Comparison of ENCODE assay signal across 17 cellular contexts in genomic region chr15:40957041-40957555, GRCh38. TPM values are rescaled to one million over a fixed set of nuclear protein-coding genes. Genes with fewer than 3 reads are reported as not detected.
A peak's percentile ranks its signal among the peaks of the same experiment; 100 is the strongest.
DNase-seq lines count a peak whose midpoint lies in the region; ATAC-seq, FAIRE-seq and TF ChIP-seq lines count a peak whose summit lies in the region.
"Had no signal": no experiment of that assay in that cellular context is flagged by ENCODE, and none has a peak within 500 bp of the region (broad histone marks: within the 10 kb centered on the region; RNA-seq: fewer than 3 reads in every experiment).

No MANE protein-coding gene starts in this region.

- no peak overlapping the region for H4K5ac ChIP-seq in H1 (ENCODE audit: insufficient read length, low read depth, low read length)

- TF ChIP-seq POLR2A in GM18505 (IDR thresholded peaks at IDR 0.05; ENCODE audit: borderline replicate concordance, extremely low read depth, insufficient read depth, insufficient read length) (peak; percentile 6), H1 (IDR thresholded peaks at IDR 0.05; ENCODE audit: control extremely low read depth in 1 of 2, low read depth in 2 of 2, low read length in 2 of 2) (no peak; a peak in 1 of 3 replicates), prostate gland (IDR thresholded peaks at IDR 0.05) (no peak)

- H3K27me3 ChIP-seq in AG04450 (ENCODE audit: control insufficient read depth, insufficient read depth, low read length) (no peaks in the 10 kb centered on the region), H1 (replicated peaks in 1 of 4; ENCODE audit: control insufficient read depth in 3 of 4, extremely low read depth in 1 of 4, insufficient read depth in 3 of 4, low read length in 3 of 4) (no peaks in the 10 kb centered on the region), prostate gland (replicated peaks; ENCODE audit: insufficient read depth) (no peaks in the 10 kb centered on the region), foreskin keratinocyte (no peaks in the 10 kb centered on the region)
- H3K27me3 ChIP-seq: suprapubic skin had no signal

- no peak overlapping the region for H3K23ac ChIP-seq in H1 (ENCODE audit: insufficient read length)

- TF ChIP-seq CTCF in AG04450 (IDR thresholded peaks at IDR 0.05; ENCODE audit: low read depth, low read length) (no peak), H1 (IDR thresholded peaks at IDR 0.05; ENCODE audit: control extremely low read depth in 1 of 3, insufficient read depth in 1 of 3, low read depth in 1 of 3, low read length in 3 of 3) (no peak), prostate gland (IDR thresholded peaks at IDR 0.05) (no peak), foreskin keratinocyte (conservative IDR thresholded peaks at IDR 0.05) (no peak)

- peaks cover 10% of the 10 kb centered on the region for H3K23me2 ChIP-seq in H1 (ENCODE audit: low read depth, low read length)

- no peak overlapping the region for H2BK12ac ChIP-seq in H1 (ENCODE audit: low read depth, low read length)

- no peak overlapping the region for H2BK15ac ChIP-seq in H1 (ENCODE audit: low read length)

- TF ChIP-seq EP300 in H1 (IDR thresholded peaks at IDR 0.05; ENCODE audit: borderline replicate concordance in 1 of 2, low read depth in 2 of 2, low read length in 2 of 2): no peak

- H4K91ac ChIP-seq in H1 (replicated peaks; ENCODE audit: insufficient read length, low read length): no peak overlapping the region

- no peaks in the 10 kb centered on the region; the same call in 1 of the 2 replicates for H3K79me1 ChIP-seq in H1 (ENCODE audit: low read depth, low read length)

- H2BK120ac ChIP-seq in H1 (replicated peaks; ENCODE audit: low read depth, low read length): no peak overlapping the region

- no peak overlapping the region for H2AFZ ChIP-seq in H1 (ENCODE audit: low read length)

- CTCF ChIA-PET in AG04450 (lab: Charles Lee): interaction anchor here (0.6 to 1.3 kb wide), 2 partner anchors 15 to 362 kb away, joined by 3 to 10 read pairs; no protein-coding TSS in a partner anchor
- CTCF ChIA-PET in H1 (lab: Charles Lee; ENCODE audit: partially characterized antibody): interaction anchor here (1.1 to 4.7 kb wide), 5 partner anchors 15 to 62 kb away, joined by 3 to 48 read pairs (median 13); partner anchors contain the start of gene DLL4

- peak overlapping the region; percentile 31 for H3K27ac ChIP-seq in AG04450 (ENCODE audit: low read depth, low read length)
- H3K27ac ChIP-seq in H1 (ENCODE audit: low read depth, low read length): no peak overlapping the region
- peak overlapping the region; percentile 3 to 51 for H3K27ac ChIP-seq in prostate gland
- no peak overlapping the region for H3K27ac ChIP-seq in foreskin keratinocyte
- H3K27ac ChIP-seq: suprapubic skin had no signal

- peaks cover 0 to 12% of the 10 kb centered on the region in 2 experiments for H4K20me1 ChIP-seq in H1 (replicated peaks in 1 of 2; ENCODE audit: control insufficient read depth in 1 of 2, insufficient read depth in 2 of 2, low read length in 2 of 2)

- H3K36me3 ChIP-seq in H1 (ENCODE audit: control insufficient read depth in 2 of 4, insufficient read depth in 4 of 4, low read length in 3 of 4) (peaks cover 8 to 33% (median 12%) of the 10 kb centered on the region in 4 experiments), prostate gland (no peaks in the 10 kb centered on the region)
- H3K36me3 ChIP-seq: suprapubic skin had no signal

- H3K79me2 ChIP-seq in H1 (ENCODE audit: control insufficient read depth in 1 of 2, insufficient read depth in 2 of 2, low read length in 2 of 2): peaks cover 0 to 28% of the 10 kb centered on the region in 2 experiments; a peak in 2 of 4 replicates

- no peak overlapping the region for H2AK5ac ChIP-seq in H1 (ENCODE audit: low read depth, low read length)

- no peak for TF ChIP-seq RAD21 in H1 (IDR thresholded peaks at IDR 0.05 in 1 of 2, conservative IDR thresholded peaks at IDR 0.05 in 1 of 2; ENCODE audit: low read depth in 2 of 2, low read length in 2 of 2)

- H3K4me3 ChIP-seq in AG04450 (ENCODE audit: low read depth, low read length) (peak overlapping the region; percentile 95), H1 (ENCODE audit: extremely low read depth in 1 of 4, insufficient read depth in 2 of 4, low read depth in 3 of 4, low read length in 4 of 4) (no peak overlapping the region), prostate gland (no peak overlapping the region)
- H3K4me3 ChIP-seq: suprapubic skin had no signal

- H3K14ac ChIP-seq in H1 (ENCODE audit: insufficient read length): no peak overlapping the region

- peaks cover 1 to 11% (median 8%) of the 10 kb centered on the region in 4 experiments; a peak in 6 of 7 replicates for H3K4me1 ChIP-seq in H1 (replicated peaks in 1 of 4; ENCODE audit: control insufficient read depth in 3 of 4, insufficient read depth in 4 of 4, low read length in 3 of 4)
- peaks cover 5% of the 10 kb centered on the region for H3K4me1 ChIP-seq in prostate gland (replicated peaks)
- H3K4me1 ChIP-seq in foreskin keratinocyte: no peaks in the 10 kb centered on the region

- ATAC-seq in GM18505 (IDR thresholded peaks at IDR 0.05; ENCODE audit: unreplicated experiment) (no peak), HG02981 (IDR thresholded peaks at IDR 0.05; ENCODE audit: unreplicated experiment) (no peak), foreskin keratinocyte (no peak)

- H3K4me2 ChIP-seq in H1 (ENCODE audit: insufficient read depth in 1 of 2, low read depth in 2 of 2, low read length in 2 of 2): no peak overlapping the region; a peak in 1 of 4 replicates

- no peak overlapping the region for H3K56ac ChIP-seq in H1 (replicated peaks; ENCODE audit: insufficient read length, low read depth, low read length)

- POLR2A ChIA-PET in AG04450 (lab: Yijun Ruan, JAX) (interaction anchor here (0.7 kb wide), 1 partner anchor 51 kb away, joined by 4 read pairs; no protein-coding TSS in a partner anchor), H1 (lab: Charles Lee; ENCODE audit: partially characterized antibody) (interaction anchor here (0.6 to 43.8 kb wide), 16 partner anchors 5 to 1266 kb away, joined by 3 to 1505 read pairs (median 5); partner anchors contain the start of genes CHAC1, DLL4, NUSAP1 and OIP5)

- H3K4ac ChIP-seq in H1 (replicated peaks; ENCODE audit: insufficient read length, low read depth, low read length): no peak overlapping the region

- H3K9ac ChIP-seq in H1 (replicated peaks in 1 of 4; ENCODE audit: extremely low read depth in 1 of 4, low read depth in 3 of 4, low read length in 3 of 4): no peak overlapping the region

- 92% methylated on average over 4 of the region's 4 CpGs; no CpG with 5 or more reads in 1 of the 2 experiments for WGBS in H1 (ENCODE audit: extremely low coverage in 1 of 2, insufficient coverage in 1 of 2, insufficient read length in 1 of 2, insufficient replicate concordance in 2 of 2, low coverage in 1 of 2, low lambda C conversion rate in 2 of 2, missing lambda C conversion rate in 1 of 2), 2 experiments
- WGBS in prostate gland: 86% methylated on average over 4 of the region's 4 CpGs

- no peak for DNase-seq in AG04450 (ENCODE audit: low read depth, low spot score)
- DNase-seq in H1 (ENCODE audit: low read depth in 1 of 2, low spot score in 2 of 2): no peak
- DNase-seq in prostate gland (ENCODE audit: low spot score): no peak
- DNase-seq in foreskin keratinocyte: no peak
- DNase-seq in RKO (ENCODE audit: low spot score): no peak
- DNase-seq in stimulated activated CD4-positive, alpha-beta T cell treated with anti-CD3 and anti-CD28 coated beads, Interleukin-1b, Interleukin-23, amount 100 ng/mL, for 48 hours: no peak
- DNase-seq: activated naive CD4-positive, alpha-beta T cell treated with anti-CD3 and anti-CD28 coated beads for 36 hours; activated T-cell treated with anti-CD3 and anti-CD28 coated beads, Interleukin-2, amount 50 U/mL, for 1 hour; CD8-positive, alpha-beta memory T cell; cerebellar nuclear complex; GDM1; NCI-H187 treated with DMSO at 0.1 percent for 48 hours; occipital lobe had no signal

- H4K8ac ChIP-seq in H1 (ENCODE audit: extremely low read depth, insufficient read depth, low read length): peak overlapping the region; percentile 64; the same call in 1 of the 2 replicates

- no peak for FAIRE-seq in H1 (lab: Jason Lieb, UNC)
- FAIRE-seq: keratinocyte had no signal

- H2BK5ac ChIP-seq in H1 (ENCODE audit: low read depth, low read length): no peak overlapping the region

- intact Hi-C loops in prostate gland (cut with DNase I): no loop called here

- H2BK20ac ChIP-seq in H1 (ENCODE audit: low read length): no peak overlapping the region

- H3K9me3 ChIP-seq in AG04450 (ENCODE audit: control insufficient read depth, insufficient read depth, low read length): no peaks in the 10 kb centered on the region; the same call in 1 of the 2 replicates
- H3K9me3 ChIP-seq in H1 (ENCODE audit: insufficient read depth in 2 of 2, low read depth in 1 of 2, low read length in 1 of 2): no peaks in the 10 kb centered on the region
- no peaks in the 10 kb centered on the region for H3K9me3 ChIP-seq in prostate gland
- H3K9me3 ChIP-seq: suprapubic skin had no signal

- no peak overlapping the region for H3K18ac ChIP-seq in H1 (ENCODE audit: extremely low read depth, low read length)

RNA-seq across cellular contexts. Expression of gene CHAC1, which starts 3.8 kb away (rescaled TPM):
- polyA plus RNA-seq in AG04450 (2011; rRNA removed) (106 and 154 TPM in 2 replicates), H1 (2011; rRNA removed) (159 and 215 TPM in 2 replicates), foreskin keratinocyte (16.2 and 21.7 TPM in 2 replicates)
- polyA minus RNA-seq in AG04450 (2011; rRNA and poly(A)+ RNA removed): 147 and 202 TPM in 2 replicates
- 28.7 and 34.3 TPM in 2 replicates for total RNA-seq in H1 (2021; fragmentation: NEBNext Ultra II Directional; extraction: Animal tissue kit (Norgen Biotek cat#: 25700))
- 112 TPM for polyA plus RNA-seq in H1 (2011; cell fraction: cytosol; rRNA removed)
- 104 TPM for polyA plus RNA-seq in H1 (2011; cell fraction: nucleus; rRNA removed)
- polyA plus RNA-seq in H1 (2012, experiment 1 of 2): 33.4 to 49.1 TPM (median 43.9 TPM) in 4 replicates
- polyA plus RNA-seq in H1 (2012, experiment 2 of 2): 56.2 TPM
- polyA plus RNA-seq in H1 (2013, experiment 1 of 2): 17.9 TPM
- polyA plus RNA-seq in H1 (2013, experiment 2 of 2): 16.9 TPM
- polyA minus RNA-seq in H1 (2011; rRNA and poly(A)+ RNA removed): 55.7 and 84.0 TPM in 2 replicates
- polyA minus RNA-seq in H1 (2011; cell fraction: cytosol; rRNA and poly(A)+ RNA removed): 89.2 TPM
- 65.8 TPM for polyA minus RNA-seq in H1 (2011; cell fraction: nucleus; rRNA and poly(A)+ RNA removed)
- total RNA-seq in prostate gland (1 to 10 TPM in 1 of 2 donors, under 1 TPM in 1; 0.18 to 2.7 TPM), foreskin keratinocyte (14.4 and 18.5 TPM in 2 replicates)
- polyA plus RNA-seq: CD8-positive, alpha-beta memory T cell had no signal

RNA-seq across cellular contexts. Expression of gene DLL4, which starts 28.0 kb away (rescaled TPM):
- polyA plus RNA-seq in AG04450 (2011; rRNA removed) (1.5 and 2.6 TPM in 2 replicates), H1 (2011; rRNA removed) (0.22 and 0.23 TPM in 2 replicates), foreskin keratinocyte (not detected in 2 replicates)
- 3.2 and 5.4 TPM in 2 replicates for polyA minus RNA-seq in AG04450 (2011; rRNA and poly(A)+ RNA removed)
- 0.48 and 0.60 TPM in 2 replicates for total RNA-seq in H1 (2021; fragmentation: NEBNext Ultra II Directional; extraction: Animal tissue kit (Norgen Biotek cat#: 25700))
- 0.21 TPM for polyA plus RNA-seq in H1 (2011; cell fraction: cytosol; rRNA removed)
- polyA plus RNA-seq in H1 (2011; cell fraction: nucleus; rRNA removed): 1.0 TPM
- polyA plus RNA-seq in H1 (2012, experiment 1 of 2): 0.12 to 0.18 TPM (median 0.17 TPM) in 3 of 4 replicates, not detected in the other
- polyA plus RNA-seq in H1 (2012, experiment 2 of 2): 0.16 TPM
- 0.20 TPM for polyA plus RNA-seq in H1 (2013, experiment 1 of 2)
- polyA plus RNA-seq in H1 (2013, experiment 2 of 2): 0.20 TPM
- 0.27 and 0.85 TPM in 2 replicates for polyA minus RNA-seq in H1 (2011; rRNA and poly(A)+ RNA removed)
- not detected for polyA minus RNA-seq in H1 (2011; cell fraction: cytosol; rRNA and poly(A)+ RNA removed)
- polyA minus RNA-seq in H1 (2011; cell fraction: nucleus; rRNA and poly(A)+ RNA removed): 2.5 TPM
- total RNA-seq in prostate gland (1 to 10 TPM; 6.2 to 6.5 TPM), foreskin keratinocyte (not detected in 2 replicates)
- total RNA-seq: CD8-positive, alpha-beta memory T cell had no signal
- polyA plus RNA-seq: CD8-positive, alpha-beta memory T cell; keratinocyte had no signal

Comparison
In these comparisons a context has a peak if more than half of its experiments do, and no peak if none do; other contexts are left out.
1. H3K27ac ChIP-seq: peak in AG04450 (single experiment) and prostate gland (2 of 2); none in H1 (single experiment) and foreskin keratinocyte (single experiment).